ENCODE assay signal across 26 cellular contexts in the genomic region with DNA sequence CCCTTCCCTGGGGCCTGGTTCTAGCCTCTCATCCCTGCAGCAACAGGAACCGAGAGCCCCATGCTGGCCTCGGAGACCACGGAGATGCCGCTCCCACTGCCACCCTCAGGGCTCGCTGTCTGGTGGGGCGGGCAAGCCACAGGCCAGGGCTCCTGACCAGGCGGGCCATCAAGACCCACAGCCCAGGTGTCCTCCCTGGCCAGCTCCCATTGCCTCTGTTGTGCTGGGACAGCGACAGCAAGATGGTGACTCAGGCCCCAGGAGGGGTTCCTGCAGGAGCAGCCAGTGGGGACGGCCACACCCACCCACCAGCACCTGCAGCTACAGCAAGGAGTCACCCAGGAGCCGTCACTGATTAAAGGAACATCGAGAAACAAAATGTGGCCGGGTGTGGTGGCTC. TPM values are rescaled to one million over a fixed set of nuclear protein-coding genes. Genes with fewer than 3 reads are reported as not detected.
"Had no signal": no experiment of that assay in that cellular context is flagged by ENCODE, and none has a peak within 500 bp of the region (broad histone marks: within the 10 kb centered on the region; RNA-seq: fewer than 3 reads in every experiment).

No MANE protein-coding gene starts in this region.

- H3K27ac Mint-ChIP-seq: activated CD4-positive, alpha-beta memory T cell treated with anti-CD3 and anti-CD28 coated beads, Interleukin-2, amount 10 ng/mL, durations not matched to agents 7 days and 5 days; activated CD4-positive, alpha-beta T cell treated with anti-CD3 and anti-CD28 coated beads, Interleukin-2, amount 10 ng/mL, durations not matched to agents 24 days and 14 days; activated naive CD4-positive, alpha-beta T cell treated with anti-CD3 and anti-CD28 coated beads, Interleukin-2, amount 50 U/mL, for 72 hours; brain; dendritic cell treated with granulocyte-macrophage colony-stimulating factor and Interleukin-4, amounts not matched to agents 40 ng/mL and 50 ng/mL, for 4 days; natural killer cell treated with Interleukin-12 subunit alpha and Interleukin-12 subunit beta and Interleukin-15 and Interleukin-18, amount 100 ng/mL, for 72 hours; type B pancreatic cell had no signal

- H3K9me3 Mint-ChIP-seq: activated CD4-positive, alpha-beta memory T cell treated with anti-CD3 and anti-CD28 coated beads, Interleukin-2, amount 10 ng/mL, durations not matched to agents 7 days and 5 days; activated CD4-positive, alpha-beta T cell treated with anti-CD3 and anti-CD28 coated beads, Interleukin-2, amount 10 ng/mL, durations not matched to agents 24 days and 14 days; activated naive CD4-positive, alpha-beta T cell treated with anti-CD3 and anti-CD28 coated beads, Interleukin-2, amount 50 U/mL, for 72 hours; dendritic cell treated with granulocyte-macrophage colony-stimulating factor and Interleukin-4, amounts not matched to agents 40 ng/mL and 50 ng/mL, for 4 days; natural killer cell treated with Interleukin-12 subunit alpha and Interleukin-12 subunit beta and Interleukin-15 and Interleukin-18, amount 100 ng/mL, for 72 hours; type B pancreatic cell had no signal

- H3K4me1 ChIP-seq: pancreas had no signal

- DNase-seq: activated CD4-positive, alpha-beta memory T cell treated with anti-CD3 and anti-CD28 coated beads, Interleukin-2, amount 10 ng/mL, durations not matched to agents 7 days and 5 days; activated CD4-positive, alpha-beta T cell treated with anti-CD3 and anti-CD28 coated beads, Interleukin-2, amount 10 ng/mL, durations not matched to agents 24 days and 14 days; activated gamma-delta T cell treated with Interleukin-2 at 50 U/mL for 16 hours; aorta; effector CD8-positive, alpha-beta T cell; hippocampal formation; kidney glomerular epithelial cell; left ventricle myocardium inferior; midbrain; sigmoid colon; stimulated activated CD4-positive, alpha-beta T cell treated with anti-CD3 and anti-CD28 coated beads, Interleukin-2, amount 100 ng/mL, for 48 hours; stimulated activated CD8-positive, alpha-beta memory T cell treated with anti-CD3 and anti-CD28 coated beads, Interleukin-4, amount 100 ng/mL, for 48 hours; stimulated activated naive CD4-positive, alpha-beta T cell had no signal

- H3K4me1 Mint-ChIP-seq: activated CD4-positive, alpha-beta T cell treated with anti-CD3 and anti-CD28 coated beads, Interleukin-2, amount 10 ng/mL, durations not matched to agents 24 days and 14 days had no signal

- H3K27ac ChIP-seq: left ventricle myocardium inferior, neutrophil, pancreas, sigmoid colon, thoracic aorta, VCaP had no signal

- H3K36me3 ChIP-seq: neutrophil, pancreas, sigmoid colon, thoracic aorta had no signal

- ATAC-seq: activated CD4-positive, CD25-positive, alpha-beta regulatory T cell treated with anti-CD3 and anti-CD28 coated beads, Interleukin-2, amount 50 U/mL, for 24 hours; activated naive CD4-positive, alpha-beta T cell treated with anti-CD3 and anti-CD28 coated beads, Interleukin-2, amount 50 U/mL, for 72 hours; natural killer cell treated with Interleukin-12 subunit alpha and Interleukin-12 subunit beta and Interleukin-15 and Interleukin-18, amount 100 ng/mL, for 72 hours; pancreas had no signal

- FAIRE-seq: frontal cortex, pancreas had no signal

- H3K4me3 Mint-ChIP-seq: activated CD4-positive, alpha-beta memory T cell treated with anti-CD3 and anti-CD28 coated beads, Interleukin-2, amount 10 ng/mL, durations not matched to agents 7 days and 5 days; activated CD4-positive, alpha-beta T cell treated with anti-CD3 and anti-CD28 coated beads, Interleukin-2, amount 10 ng/mL, durations not matched to agents 24 days and 14 days; brain; dendritic cell treated with granulocyte-macrophage colony-stimulating factor and Interleukin-4, amounts not matched to agents 40 ng/mL and 50 ng/mL, for 4 days; natural killer cell treated with Interleukin-12 subunit alpha and Interleukin-12 subunit beta and Interleukin-15 and Interleukin-18, amount 100 ng/mL, for 72 hours; type B pancreatic cell had no signal

- H3K36me3 Mint-ChIP-seq: activated naive CD4-positive, alpha-beta T cell treated with anti-CD3 and anti-CD28 coated beads, Interleukin-2, amount 50 U/mL, for 72 hours; brain; natural killer cell treated with Interleukin-12 subunit alpha and Interleukin-12 subunit beta and Interleukin-15 and Interleukin-18, amount 100 ng/mL, for 72 hours; type B pancreatic cell had no signal

- H3K27me3 ChIP-seq: neutrophil, pancreas, sigmoid colon had no signal

- H3K4me3 ChIP-seq: left ventricle myocardium inferior, pancreas, sigmoid colon, thoracic aorta had no signal

- H3K9me3 ChIP-seq: left ventricle myocardium inferior, neutrophil, pancreas, sigmoid colon, thoracic aorta had no signal

RNA-seq across cellular contexts. Expression of a gene that starts 7.4 kb away (rescaled TPM):
- total RNA-seq: activated CD4-positive, alpha-beta memory T cell treated with anti-CD3 and anti-CD28 coated beads, Interleukin-2, amount 10 ng/mL, durations not matched to agents 7 days and 5 days; activated CD4-positive, alpha-beta T cell treated with anti-CD3 and anti-CD28 coated beads, Interleukin-2, amount 10 ng/mL, durations not matched to agents 24 days and 14 days; activated naive CD4-positive, alpha-beta T cell treated with anti-CD3 and anti-CD28 coated beads, Interleukin-2, amount 50 U/mL, for 72 hours; lung microvascular endothelial cell; natural killer cell treated with Interleukin-12 subunit alpha and Interleukin-12 subunit beta and Interleukin-15 and Interleukin-18, amount 100 ng/mL, for 72 hours; T-helper 2 cell treated with Interferon-gamma antibody and Interleukin-4, amounts not matched to agents 100 ng/mL and 5 ng/mL, for 36 hours had no signal

RNA-seq across cellular contexts. Expression of a gene that starts 12.9 kb away (rescaled TPM):
- total RNA-seq: activated CD4-positive, alpha-beta memory T cell treated with anti-CD3 and anti-CD28 coated beads, Interleukin-2, amount 10 ng/mL, durations not matched to agents 7 days and 5 days; lung microvascular endothelial cell had no signal

RNA-seq across cellular contexts. Expression of a gene that starts 45.7 kb away (rescaled TPM):
- total RNA-seq: aorta, left ventricle myocardium inferior, lung microvascular endothelial cell had no signal
